Comparison of ENCODE assay signal across 12 cellular contexts in genomic region chr2:69554568-69554967, GRCh38.
DNase-seq lines count a peak whose midpoint lies in the region; ATAC-seq and TF ChIP-seq lines count a peak whose summit lies in the region.
"Had no signal": no experiment of that assay in that cellular context is flagged by ENCODE, and none has a peak within 500 bp of the region (broad histone marks: within the 10 kb centered on the region; RNA-seq: fewer than 3 reads in every experiment).

No MANE protein-coding gene starts in this region.

- DNase-seq in mammary epithelial cell (no peak), MCF 10A (ENCODE audit: unreplicated experiment) (no peak), thoracic aorta (ENCODE audit: low spot score) (no peak)
- no peak for DNase-seq in effector memory CD8-positive, alpha-beta T cell
- no peak for DNase-seq in stimulated activated CD8-positive, alpha-beta memory T cell treated with anti-CD3 and anti-CD28 coated beads, Interleukin-4, amount 100 ng/mL, for 48 hours
- no peak for DNase-seq in stimulated activated CD4-positive, alpha-beta T cell treated with anti-CD3 and anti-CD28 coated beads, Interleukin-4, amount 100 ng/mL, for 24 hours
- DNase-seq: NCI-H1436 treated with DMSO at 0.1 percent for 48 hours, NCI-H524, T1000 had no signal

- ATAC-seq in HG02981 (IDR thresholded peaks at IDR 0.05; ENCODE audit: unreplicated experiment) (peak; percentile 14), thoracic aorta (ENCODE audit: insufficient number of reproducible peaks, low FRiP score, low read depth) (no peak), HG03469 (IDR thresholded peaks at IDR 0.05; ENCODE audit: unreplicated experiment) (no peak)
- ATAC-seq in effector memory CD8-positive, alpha-beta T cell (replicated peaks): no peak

- peaks cover 39% of the 10 kb centered on the region for H3K79me2 ChIP-seq in mammary epithelial cell (ENCODE audit: insufficient read depth, low read length)

- H2AFZ ChIP-seq in mammary epithelial cell (ENCODE audit: low read depth, low read length): peak overlapping the region; percentile 60

- peak overlapping the region; percentile 56 for H3K4me2 ChIP-seq in mammary epithelial cell (ENCODE audit: insufficient read depth, low read depth, low read length)

- CTCF ChIA-PET in mammary epithelial cell (lab: Charles Lee; ENCODE audit: low non-redundant PET) (no interaction called here), MCF 10A (lab: Yijun Ruan, JAX) (interaction anchor here (0.6 to 1.0 kb wide), 4 partner anchors 159 to 790 kb away, joined by 3 to 4 read pairs (median 4); no protein-coding TSS in a partner anchor)

- TF ChIP-seq CTCF in mammary epithelial cell (conservative IDR thresholded peaks at IDR 0.05 in 1 of 2, IDR thresholded peaks at IDR 0.05 in 1 of 2; ENCODE audit: extremely low read depth in 1 of 2, insufficient read depth in 1 of 2, low read depth in 1 of 2, low read length in 2 of 2) (no peak), MCF 10A (IDR thresholded peaks at IDR 0.05; ENCODE audit: unreplicated experiment) (no peak), thoracic aorta (IDR thresholded peaks at IDR 0.05) (no peak)

- H3K36me3 ChIP-seq in mammary epithelial cell (ENCODE audit: insufficient read depth, low read length): peaks cover 3% of the 10 kb centered on the region
- H3K36me3 ChIP-seq in thoracic aorta: no peaks in the 10 kb centered on the region

- peak overlapping the region; percentile 36 for H3K9ac ChIP-seq in mammary epithelial cell (ENCODE audit: insufficient read depth, low read length)

- POLR2A ChIA-PET in MCF 10A (lab: Yijun Ruan, JAX): interaction anchor here (0.8 kb wide), 1 partner anchor 11 kb away, joined by 4 read pairs; no protein-coding TSS in a partner anchor

- H3K36me3 Mint-ChIP-seq in MCF 10A (ENCODE audit: insufficient read depth, unreplicated experiment): peaks cover 6% of the 10 kb centered on the region
- peaks cover 26% of the 10 kb centered on the region for H3K36me3 Mint-ChIP-seq in effector memory CD8-positive, alpha-beta T cell (ENCODE audit: insufficient read depth)

- no peak overlapping the region for H3K4me3 ChIP-seq in mammary epithelial cell (replicated peaks in 1 of 3; ENCODE audit: insufficient read depth in 1 of 3, low read depth in 2 of 3, low read length in 3 of 3)
- no peak overlapping the region for H3K4me3 ChIP-seq in thoracic aorta

- dilution Hi-C loops in mammary epithelial cell (cut with HindIII; ENCODE audit: low sequenced_read_pairs): loop anchor here (25.0 kb wide), 1 partner anchor 158 kb away; no protein-coding TSS in a partner anchor

- in situ Hi-C loops in mammary epithelial cell (cut with MboI; ENCODE audit: low sequenced_read_pairs in 2 of 2): no loop called here

- 62% methylated on average over 4 of the region's 4 CpGs for WGBS in mammary epithelial cell (ENCODE audit: low coverage, missing lambda C conversion rate)

- peaks cover 3% of the 10 kb centered on the region for H3K4me1 Mint-ChIP-seq in MCF 10A (ENCODE audit: insufficient read depth, unreplicated experiment)
- peaks cover 23 to 60% of the 10 kb centered on the region in 2 donors for H3K4me1 Mint-ChIP-seq in effector memory CD8-positive, alpha-beta T cell (ENCODE audit: low read depth in 2 of 2)

- intact Hi-C loops in mammary epithelial cell (cut with micrococcal nuclease): no loop called here
- intact Hi-C loops in MCF 10A (cut with micrococcal nuclease): no loop called here

- no peaks in the 10 kb centered on the region for H4K20me1 ChIP-seq in mammary epithelial cell (ENCODE audit: insufficient read depth, low read length)

- H3K27me3 ChIP-seq in mammary epithelial cell (ENCODE audit: insufficient read depth, low read length) (no peaks in the 10 kb centered on the region), thoracic aorta (replicated peaks; ENCODE audit: insufficient read depth) (no peaks in the 10 kb centered on the region)

- H3K9me3 ChIP-seq in mammary epithelial cell (replicated peaks; ENCODE audit: insufficient read depth, low read length): no peaks in the 10 kb centered on the region
- no peaks in the 10 kb centered on the region for H3K9me3 ChIP-seq in thoracic aorta

- no peaks in the 10 kb centered on the region for H3K9me3 Mint-ChIP-seq in MCF 10A (ENCODE audit: unreplicated experiment)
- no peaks in the 10 kb centered on the region for H3K9me3 Mint-ChIP-seq in effector memory CD8-positive, alpha-beta T cell

- peaks cover 14% of the 10 kb centered on the region for H3K4me1 ChIP-seq in mammary epithelial cell (ENCODE audit: insufficient read depth, low read length)
- peaks cover 12 to 16% of the 10 kb centered on the region in 2 donors for H3K4me1 ChIP-seq in thoracic aorta (ENCODE audit: control insufficient read depth in 1 of 2, low read depth in 2 of 2)

- H3K27me3 Mint-ChIP-seq in MCF 10A (ENCODE audit: insufficient read depth, unreplicated experiment): no peaks in the 10 kb centered on the region
- H3K27me3 Mint-ChIP-seq in effector memory CD8-positive, alpha-beta T cell: no peaks in the 10 kb centered on the region
- H3K27me3 Mint-ChIP-seq: brain had no signal

- no peak overlapping the region for H3K27ac Mint-ChIP-seq in MCF 10A (ENCODE audit: low read depth, unreplicated experiment)
- peak overlapping the region; percentile 4 to 82 for H3K27ac Mint-ChIP-seq in effector memory CD8-positive, alpha-beta T cell

- H3K27ac ChIP-seq in mammary epithelial cell (ENCODE audit: insufficient read depth, low read depth, low read length): no peak overlapping the region
- peak overlapping the region; percentile 14 to 28 for H3K27ac ChIP-seq in thoracic aorta

- H3K4me3 Mint-ChIP-seq in MCF 10A (ENCODE audit: unreplicated experiment): no peak overlapping the region
- peak overlapping the region in 1 of 2 donors; percentile 2 for H3K4me3 Mint-ChIP-seq in effector memory CD8-positive, alpha-beta T cell
- H3K4me3 Mint-ChIP-seq: brain had no signal

- BruUV-seq in mammary epithelial cell (replicated peaks; lab: Mats Ljungman, UMichigan) (no TSS peak), MCF 10A (replicated peaks; lab: Mats Ljungman, UMichigan) (no TSS peak)
